8 cellular contexts compared by ENCODE assay signal in the genomic region with DNA sequence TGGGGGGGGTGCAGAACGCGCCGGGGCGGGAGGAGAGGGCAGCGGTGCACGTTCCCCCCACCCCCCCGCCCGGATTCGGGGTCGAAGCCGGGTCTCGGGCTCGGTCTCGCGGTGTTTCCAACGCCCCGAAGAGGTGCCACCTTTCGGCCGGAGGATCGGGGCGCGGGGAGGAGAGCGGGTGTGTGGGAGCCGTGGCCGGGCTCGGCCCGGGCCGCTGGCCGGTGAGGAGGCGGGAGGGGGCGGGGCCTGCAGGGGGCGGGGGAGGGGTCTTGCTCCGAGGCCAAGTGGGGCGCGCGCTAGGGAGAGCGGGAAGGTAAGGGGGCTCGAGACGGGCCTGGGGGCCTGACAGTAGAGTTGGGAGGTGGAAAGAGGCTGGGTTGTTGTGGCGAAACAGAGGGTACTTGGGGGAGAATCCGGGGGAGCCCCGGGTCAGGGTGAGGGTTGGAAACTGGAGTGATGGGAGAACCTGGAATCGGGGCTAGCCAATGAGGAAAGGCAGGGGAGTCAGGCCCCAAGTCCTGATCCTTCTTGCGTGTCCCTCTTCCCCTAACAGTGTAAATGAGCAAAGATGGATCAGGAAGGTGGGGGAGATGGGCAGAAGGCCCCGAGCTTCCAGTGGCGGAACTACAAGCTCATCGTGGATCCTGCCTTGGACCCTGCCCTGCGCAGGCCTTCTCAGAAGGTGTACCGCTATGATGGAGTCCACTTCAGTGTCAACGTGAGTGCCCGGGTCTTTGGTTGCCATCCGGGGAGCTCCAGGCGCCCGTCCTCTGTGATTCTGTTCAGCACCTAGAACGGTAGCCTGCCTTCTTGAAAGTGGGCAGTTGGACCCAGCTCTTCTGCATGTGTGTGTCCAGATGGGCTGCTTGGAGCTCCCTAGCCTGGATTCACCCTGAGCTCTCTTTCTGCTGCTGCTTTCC. TPM values are rescaled to one million over a fixed set of nuclear protein-coding genes. Genes with fewer than 3 reads are reported as not detected.
DNase-seq lines count a peak whose midpoint lies in the region; ATAC-seq and TF ChIP-seq lines count a peak whose summit lies in the region.

No MANE protein-coding gene starts in this region.

- peak; percentile 50 for DNase-seq in NCI-H748 (lab: John Stamatoyannopoulos, UW; ENCODE audit: unreplicated experiment)
- no peak for DNase-seq in NCI-H748 treated with DMSO at 0.1 percent for 48 hours (lab: John Stamatoyannopoulos, UW)
- DNase-seq in GM23248 = peak; percentile 82
- peak; percentile 52 for DNase-seq in LoVo (ENCODE audit: low spot score)
- DNase-seq in left ventricle myocardium superior = no peak
- peak; percentile 68 to 87 for DNase-seq in psoas muscle
- no peak for DNase-seq in D341Med (ENCODE audit: low spot score)

- no peaks in the 10 kb centered on the region for H3K9me3 Mint-ChIP-seq in activated naive CD8-positive, alpha-beta T cell (ENCODE audit: low read depth)

- peaks cover 47% of the 10 kb centered on the region for H3K79me2 ChIP-seq in GM23248 (ENCODE audit: insufficient read depth)

- H3F3A ChIP-seq in GM23248 (ENCODE audit: insufficient read depth) = peaks cover 13% of the 10 kb centered on the region

- no peaks in the 10 kb centered on the region for H3K9me2 ChIP-seq in GM23248 (ENCODE audit: insufficient read depth)

- no peak for TF ChIP-seq CTCF in psoas muscle (IDR thresholded peaks at IDR 0.05)

- H3K4me1 ChIP-seq in GM23248 (ENCODE audit: insufficient read depth) (peaks cover 7% of the 10 kb centered on the region), psoas muscle (peaks cover 25% of the 10 kb centered on the region)

- peak overlapping the region; percentile 95 for H3K4me3 Mint-ChIP-seq in activated naive CD8-positive, alpha-beta T cell

- H3K4me1 Mint-ChIP-seq in activated naive CD8-positive, alpha-beta T cell (ENCODE audit: low read depth) = peaks cover 20% of the 10 kb centered on the region

- peak overlapping the region; percentile 100; the same call in 1 of the 2 replicates for H3K27ac ChIP-seq in GM23248
- peak overlapping the region; percentile 100 for H3K27ac ChIP-seq in psoas muscle

- WGBS in GM23248 (ENCODE audit: low coverage in 1 of 2, low lambda C conversion rate in 2 of 2, missing lambda C conversion rate in 2 of 2), 2 experiments = 8 to 18% methylated on average over 21 to 49 of the region's 55 CpGs
- 9 to 17% (median 15%) methylated on average over 26 to 55 of the region's 55 CpGs for WGBS in psoas muscle, 3 donors

- H3K9me3 ChIP-seq in GM23248 (ENCODE audit: low read depth) = no peaks in the 10 kb centered on the region
- no peaks in the 10 kb centered on the region for H3K9me3 ChIP-seq in psoas muscle

- no peaks in the 10 kb centered on the region for H3K27me3 Mint-ChIP-seq in activated naive CD8-positive, alpha-beta T cell

- no peaks in the 10 kb centered on the region for H4K20me1 ChIP-seq in GM23248 (ENCODE audit: insufficient read depth)

- peak overlapping the region; percentile 99 for H3K9ac ChIP-seq in GM23248

- H3K4me3 ChIP-seq in GM23248 (peak overlapping the region; percentile 98), psoas muscle (peak overlapping the region; percentile 95)

- H3K36me3 ChIP-seq in GM23248 (ENCODE audit: low read depth) (peaks cover 28% of the 10 kb centered on the region; the same call in 1 of the 2 replicates), psoas muscle (ENCODE audit: insufficient read depth in 1 of 2, low read depth in 1 of 2) (peaks cover 6 to 49% of the 10 kb centered on the region in 2 donors)

- no peaks in the 10 kb centered on the region for H3K27me3 ChIP-seq in GM23248 (replicated peaks; ENCODE audit: insufficient read depth)
- no peaks in the 10 kb centered on the region for H3K27me3 ChIP-seq in psoas muscle (ENCODE audit: insufficient read depth in 3 of 3, low read length in 2 of 3)

- in situ Hi-C loops in GM23248 (cut with MboI) = loop anchor here (25.0 kb wide), 2 partner anchors 754 to 929 kb away; a partner anchor contains a TSS

- H3K36me3 Mint-ChIP-seq in activated naive CD8-positive, alpha-beta T cell = peaks cover 6% of the 10 kb centered on the region

- no peak overlapping the region for H2AFZ ChIP-seq in GM23248

- ATAC-seq in left ventricle myocardium superior = peak; percentile 7
- peak; percentile 11 to 36 (median 34) for ATAC-seq in psoas muscle

- H3K27ac Mint-ChIP-seq in activated naive CD8-positive, alpha-beta T cell = peak overlapping the region; percentile 95

- intact Hi-C loops in left ventricle myocardium superior (cut with micrococcal nuclease) = no loop called here
- intact Hi-C loops in psoas muscle (cut with DNase I) = no loop called here

- peak overlapping the region; percentile 88 for H3K4me2 ChIP-seq in GM23248 (ENCODE audit: unreplicated experiment)

RNA-seq across cellular contexts. Expression of a gene that starts 0.9 kb away (rescaled TPM):
- 2.0 and 2.3 TPM in 2 replicates for total RNA-seq in GM23248 (2014; rRNA removed; shearing (Covaris generic))
- polyA plus RNA-seq in GM23248 (2016; fragmentation: Nextera tagmentation; extraction: Ambion mirVana) (4.0 and 5.9 TPM in 2 replicates), psoas muscle (10 to 100 TPM in 1 of 3 donors, 1 to 10 TPM in 2; 7.9 to 15.9 (median 9.4) TPM)
- total RNA-seq in left ventricle myocardium superior (11.0 TPM), psoas muscle (10 to 100 TPM; 13.3 to 19.0 (median 16.2) TPM)

RNA-seq across cellular contexts. Expression of a gene that starts 9.6 kb away (rescaled TPM):
- 36.1 and 39.7 TPM in 2 replicates for total RNA-seq in GM23248 (2014; rRNA removed; shearing (Covaris generic))
- polyA plus RNA-seq in GM23248 (2016; fragmentation: Nextera tagmentation; extraction: Ambion mirVana) (30.9 and 31.6 TPM in 2 replicates), psoas muscle (1 to 10 TPM; 3.5 to 6.0 (median 4.0) TPM)
- total RNA-seq in left ventricle myocardium superior (10.8 TPM), psoas muscle (1 to 10 TPM; 3.6 to 5.8 (median 5.5) TPM)

RNA-seq across cellular contexts. Expression of a gene that starts 26.6 kb away (rescaled TPM):
- total RNA-seq in GM23248 (2014; rRNA removed; shearing (Covaris generic)) = 69.7 and 73.2 TPM in 2 replicates
- polyA plus RNA-seq in GM23248 (2016; fragmentation: Nextera tagmentation; extraction: Ambion mirVana) (40.2 and 40.9 TPM in 2 replicates), psoas muscle (1 to 10 TPM; 3.5 to 4.9 (median 4.1) TPM)
- total RNA-seq in left ventricle myocardium superior (7.4 TPM), psoas muscle (10 to 100 TPM in 1 of 4 donors, 1 to 10 TPM in 3; 3.2 to 12.8 (median 5.4) TPM)

RNA-seq across cellular contexts. Expression of a gene that starts 35.1 kb away (rescaled TPM):
- 18.2 and 23.0 TPM in 2 replicates for total RNA-seq in GM23248 (2014; rRNA removed; shearing (Covaris generic))
- 0.39 and 0.64 TPM in 2 replicates for polyA plus RNA-seq in GM23248 (2016; fragmentation: Nextera tagmentation; extraction: Ambion mirVana)
- 5.7 TPM for total RNA-seq in left ventricle myocardium superior
- 1 to 10 TPM; 3.4 to 4.2 (median 4.1) TPM for total RNA-seq in psoas muscle
- 1 to 10 TPM; 2.8 to 5.4 (median 2.8) TPM for polyA plus RNA-seq in psoas muscle

RNA-seq across cellular contexts. Expression of a gene that starts 52.0 kb away (rescaled TPM):
- 2.0 and 2.3 TPM in 2 replicates for total RNA-seq in GM23248 (2014; rRNA removed; shearing (Covaris generic))
- 0.23 and 0.46 TPM in 2 replicates for polyA plus RNA-seq in GM23248 (2016; fragmentation: Nextera tagmentation; extraction: Ambion mirVana)
- 0.40 TPM for total RNA-seq in left ventricle myocardium superior
- under 1 TPM in 3 of 4 donors, not detected in 1; 0.11 to 0.64 (median 0.26) TPM for total RNA-seq in psoas muscle
- polyA plus RNA-seq in psoas muscle = under 1 TPM; 0.04 to 0.14 (median 0.05) TPM

Comparison
In these comparisons a context has a peak if more than half of its experiments do, and no peak if none do; other contexts are left out.
1. DNase-seq: peak in NCI-H748 (single experiment), GM23248 (single experiment), LoVo (single experiment) and psoas muscle (2 of 2); none in NCI-H748 treated with DMSO at 0.1 percent for 48 hours (single experiment), left ventricle myocardium superior (single experiment) and D341Med (single experiment).